In genomic region chr3:51384730-51385473, GRCh38 we compare ENCODE assay signal across 1 cellular context.
TF ChIP-seq lines count a peak whose summit lies in the region.

Gene MANF, plus strand, starts transcription at chr3:51385291. Its CDS starts 52 bp downstream, at chr3:51385343.

TF ChIP-seq in H1, 55 proteins besides CTCF, POLR2A, EP300 and RAD21:
- TF ChIP-seq CBX8 (IDR thresholded peaks at IDR 0.05; ENCODE audit: borderline replicate concordance, low read depth, low read length) = no peak
- no peak for TF ChIP-seq EGR1 (IDR thresholded peaks at IDR 0.05; ENCODE audit: borderline replicate concordance, low read depth, low read length)
- no peak for TF ChIP-seq CEBPB (IDR thresholded peaks at IDR 0.05; ENCODE audit: low read depth, low read length)
- TF ChIP-seq, protein P1, sequence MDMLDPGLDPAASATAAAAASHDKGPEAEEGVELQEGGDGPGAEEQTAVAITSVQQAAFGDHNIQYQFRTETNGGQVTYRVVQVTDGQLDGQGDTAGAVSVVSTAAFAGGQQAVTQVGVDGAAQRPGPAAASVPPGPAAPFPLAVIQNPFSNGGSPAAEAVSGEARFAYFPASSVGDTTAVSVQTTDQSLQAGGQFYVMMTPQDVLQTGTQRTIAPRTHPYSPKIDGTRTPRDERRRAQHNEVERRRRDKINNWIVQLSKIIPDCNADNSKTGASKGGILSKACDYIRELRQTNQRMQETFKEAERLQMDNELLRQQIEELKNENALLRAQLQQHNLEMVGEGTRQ (IDR thresholded peaks at IDR 0.05; ENCODE audit: low read length) = peak; percentile 63
- TF ChIP-seq ASH2L (IDR thresholded peaks at IDR 0.05; ENCODE audit: low read length) = peak; percentile 75
- no peak for TF ChIP-seq ZNF274 (IDR thresholded peaks at IDR 0.05; ENCODE audit: borderline replicate concordance, extremely low read depth, low read length)
- peak; percentile 90 for TF ChIP-seq PHF8 (conservative IDR thresholded peaks at IDR 0.05; ENCODE audit: low read depth, low read length)
- TF ChIP-seq TBP (IDR thresholded peaks at IDR 0.05; ENCODE audit: low read depth, low read length) = peak; percentile 94
- peak; percentile 93 for TF ChIP-seq POLR2AphosphoS5 (IDR thresholded peaks at IDR 0.05; ENCODE audit: low read depth, low read length)
- TF ChIP-seq CTBP2 (IDR thresholded peaks at IDR 0.05; ENCODE audit: borderline replicate concordance, insufficient read depth, insufficient read length, low read length) = no peak
- peak; percentile 93 for TF ChIP-seq SP1 (IDR thresholded peaks at IDR 0.05; ENCODE audit: low read depth, low read length)
- no peak for TF ChIP-seq CHD1 (IDR thresholded peaks at IDR 0.05; ENCODE audit: low read depth, low read length)
- peak; percentile 62 for TF ChIP-seq SP2 (IDR thresholded peaks at IDR 0.05; ENCODE audit: low read length)
- TF ChIP-seq TAF1 (IDR thresholded peaks at IDR 0.05; ENCODE audit: low read depth, low read length) = peak; percentile 99
- peak; percentile 39; the same call in 1 of the 2 replicates for TF ChIP-seq RBBP5 (IDR thresholded peaks at IDR 0.05; ENCODE audit: borderline replicate concordance, low read depth, low read length)
- TF ChIP-seq SIRT6 (IDR thresholded peaks at IDR 0.05; ENCODE audit: low read length) = no peak
- TF ChIP-seq, protein P2, sequence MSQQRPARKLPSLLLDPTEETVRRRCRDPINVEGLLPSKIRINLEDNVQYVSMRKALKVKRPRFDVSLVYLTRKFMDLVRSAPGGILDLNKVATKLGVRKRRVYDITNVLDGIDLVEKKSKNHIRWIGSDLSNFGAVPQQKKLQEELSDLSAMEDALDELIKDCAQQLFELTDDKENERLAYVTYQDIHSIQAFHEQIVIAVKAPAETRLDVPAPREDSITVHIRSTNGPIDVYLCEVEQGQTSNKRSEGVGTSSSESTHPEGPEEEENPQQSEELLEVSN (IDR thresholded peaks at IDR 0.05) = peak; percentile 27; the same call in 1 of the 2 replicates
- no peak for TF ChIP-seq RXRA (IDR thresholded peaks at IDR 0.05; ENCODE audit: insufficient read depth, low read depth, low read length)
- TF ChIP-seq BRCA1 (IDR thresholded peaks at IDR 0.05; ENCODE audit: low read depth, low read length) = no peak
- TF ChIP-seq KDM5A (IDR thresholded peaks at IDR 0.05; ENCODE audit: low read length) = no peak
- TF ChIP-seq SP4 (IDR thresholded peaks at IDR 0.05; ENCODE audit: low read length) = peak; percentile 62; the same call in 1 of the 2 replicates
- no peak for TF ChIP-seq TCF12 (IDR thresholded peaks at IDR 0.05; ENCODE audit: low read depth, low read length)
- peak; percentile 97 for TF ChIP-seq TAF7 (optimal IDR thresholded peaks at IDR 0.05; ENCODE audit: borderline replicate concordance, low read depth, low read length)
- TF ChIP-seq MAFK (IDR thresholded peaks at IDR 0.05; ENCODE audit: low read depth, low read length) = no peak
- no peak for TF ChIP-seq TEAD4 (IDR thresholded peaks at IDR 0.05; ENCODE audit: low read depth, low read length)
- no peak for TF ChIP-seq NRF1 (IDR thresholded peaks at IDR 0.05; ENCODE audit: low read depth, low read length)
- peak; percentile 82; the same call in 1 of the 2 replicates for TF ChIP-seq GABPA (IDR thresholded peaks at IDR 0.05; ENCODE audit: borderline replicate concordance, insufficient read depth, low read length)
- TF ChIP-seq HDAC6 (IDR thresholded peaks at IDR 0.05; ENCODE audit: low read depth, low read length) = no peak
- peak; percentile 21; the same call in 1 of the 2 replicates for TF ChIP-seq BACH1 (IDR thresholded peaks at IDR 0.05; ENCODE audit: low read length)
- no peak for TF ChIP-seq RNF2 (IDR thresholded peaks at IDR 0.05; ENCODE audit: borderline replicate concordance, low read depth, low read length, missing control alignments, poor library complexity, severe bottlenecking)
- TF ChIP-seq KDM1A (IDR thresholded peaks at IDR 0.05; ENCODE audit: borderline replicate concordance, low read length) = no peak
- no peak for TF ChIP-seq BCL11A (IDR thresholded peaks at IDR 0.05; ENCODE audit: low read depth in 2 of 2, low read length in 2 of 2)
- TF ChIP-seq CHD2 (IDR thresholded peaks at IDR 0.05; ENCODE audit: low read length) = peak; percentile 83
- TF ChIP-seq SIX5 (IDR thresholded peaks at IDR 0.05; ENCODE audit: low read depth, low read length) = peak; percentile 14; the same call in 1 of the 2 replicates
- TF ChIP-seq FOSL1 (IDR thresholded peaks at IDR 0.05; ENCODE audit: insufficient read depth, low read depth, low read length) = no peak
- no peak for TF ChIP-seq EZH2 (IDR thresholded peaks at IDR 0.05; ENCODE audit: low read depth, low read length, severe bottlenecking)
- peak; percentile 50 for TF ChIP-seq SAP30 (IDR thresholded peaks at IDR 0.05; ENCODE audit: insufficient read depth, insufficient replicate concordance, low read length)
- no peak for TF ChIP-seq CHD7 (IDR thresholded peaks at IDR 0.05; ENCODE audit: insufficient replicate concordance, low read length)
- TF ChIP-seq POU5F1 (IDR thresholded peaks at IDR 0.05; ENCODE audit: low read depth, low read length) = no peak
- no peak; a peak in 1 of 4 replicates for TF ChIP-seq HDAC2 (IDR thresholded peaks at IDR 0.05; ENCODE audit: borderline replicate concordance in 1 of 2, low read depth in 2 of 2, low read length in 2 of 2)
- no peak for TF ChIP-seq CBX5 (IDR thresholded peaks at IDR 0.05; ENCODE audit: low read depth, low read length)
- peak; percentile 37 for TF ChIP-seq NANOG (IDR thresholded peaks at IDR 0.05; ENCODE audit: insufficient read depth, low read depth, low read length, poor library complexity, severe bottlenecking)
- TF ChIP-seq KDM4A (IDR thresholded peaks at IDR 0.05; ENCODE audit: low read depth, low read length, severe bottlenecking) = no peak
- TF ChIP-seq, protein P3, sequence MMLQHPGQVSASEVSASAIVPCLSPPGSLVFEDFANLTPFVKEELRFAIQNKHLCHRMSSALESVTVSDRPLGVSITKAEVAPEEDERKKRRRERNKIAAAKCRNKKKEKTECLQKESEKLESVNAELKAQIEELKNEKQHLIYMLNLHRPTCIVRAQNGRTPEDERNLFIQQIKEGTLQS (IDR thresholded peaks at IDR 0.05; ENCODE audit: insufficient read depth, low read depth, low read length) = no peak
- TF ChIP-seq GTF2F1 (IDR thresholded peaks at IDR 0.05; ENCODE audit: borderline replicate concordance, low read depth, low read length) = no peak; the same call in 1 of the 2 replicates
- peak; percentile 99 for TF ChIP-seq YY1 (IDR thresholded peaks at IDR 0.05; ENCODE audit: low read depth, low read length)
- TF ChIP-seq RFX5 (IDR thresholded peaks at IDR 0.05; ENCODE audit: borderline replicate concordance, low read depth, low read length) = no peak
- peak; percentile 77 for TF ChIP-seq MAX (IDR thresholded peaks at IDR 0.05)
- TF ChIP-seq SIN3A (conservative IDR thresholded peaks at IDR 0.05 in 1 of 2, IDR thresholded peaks at IDR 0.05 in 1 of 2; ENCODE audit: low read depth in 1 of 2, low read length in 2 of 2) = peak in 1 of 2 experiments; percentile 77; a peak in 2 of 4 replicates
- no peak for TF ChIP-seq SUZ12 (IDR thresholded peaks at IDR 0.05; ENCODE audit: low read length)
- TF ChIP-seq SRF (IDR thresholded peaks at IDR 0.05; ENCODE audit: low read depth, low read length) = no peak
- no peak for TF ChIP-seq JUND (IDR thresholded peaks at IDR 0.05; ENCODE audit: low read length)
- no peak for TF ChIP-seq ATF2 (IDR thresholded peaks at IDR 0.05; ENCODE audit: low read length)
- no peak for TF ChIP-seq JUN (IDR thresholded peaks at IDR 0.05; ENCODE audit: low read depth, low read length)
- peak; percentile 90 for TF ChIP-seq CREB1 (IDR thresholded peaks at IDR 0.05)
TF ChIP-seq in H1: peak in this region for 22.
